ENCODE assay signal across 1 cellular context in the genomic region with DNA sequence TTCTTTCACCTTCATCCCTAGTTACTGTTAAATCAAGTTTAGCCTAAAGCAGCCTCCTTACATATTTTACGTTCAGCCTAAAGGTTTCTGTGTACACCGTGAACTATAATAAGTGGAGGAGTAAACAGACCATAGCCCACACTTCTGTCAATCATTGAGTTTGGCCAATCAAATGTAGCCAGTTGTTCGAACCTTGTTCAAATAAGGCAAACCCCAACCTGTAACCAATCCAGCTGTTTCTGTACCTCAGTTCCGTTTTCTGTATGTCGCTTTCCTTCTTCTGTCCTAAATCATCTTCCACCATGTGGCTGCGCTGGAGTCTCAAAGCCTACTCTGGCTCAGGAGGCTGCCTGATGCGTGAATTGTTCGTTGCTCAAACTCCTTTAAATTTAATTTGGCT.
TF ChIP-seq lines count a peak whose summit lies in the region.

No MANE protein-coding gene starts in this region.

TF ChIP-seq in A549, 52 proteins besides CTCF, POLR2A, EP300 and RAD21 (continued from another document):
- TF ChIP-seq, protein P1, sequence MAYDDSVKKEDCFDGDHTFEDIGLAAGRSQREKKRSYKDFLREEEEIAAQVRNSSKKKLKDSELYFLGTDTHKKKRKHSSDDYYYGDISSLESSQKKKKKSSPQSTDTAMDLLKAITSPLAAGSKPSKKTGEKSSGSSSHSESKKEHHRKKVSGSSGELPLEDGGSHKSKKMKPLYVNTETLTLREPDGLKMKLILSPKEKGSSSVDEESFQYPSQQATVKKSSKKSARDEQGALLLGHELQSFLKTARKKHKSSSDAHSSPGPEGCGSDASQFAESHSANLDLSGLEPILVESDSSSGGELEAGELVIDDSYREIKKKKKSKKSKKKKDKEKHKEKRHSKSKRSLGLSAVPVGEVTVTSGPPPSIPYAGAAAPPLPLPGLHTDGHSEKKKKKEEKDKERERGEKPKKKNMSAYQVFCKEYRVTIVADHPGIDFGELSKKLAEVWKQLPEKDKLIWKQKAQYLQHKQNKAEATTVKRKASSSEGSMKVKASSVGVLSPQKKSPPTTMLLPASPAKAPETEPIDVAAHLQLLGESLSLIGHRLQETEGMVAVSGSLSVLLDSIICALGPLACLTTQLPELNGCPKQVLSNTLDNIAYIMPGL (CRISPR knock-in tag; IDR thresholded peaks at IDR 0.05; ENCODE audit: borderline replicate concordance) = no peak
- no peak for TF ChIP-seq RNF2 (IDR thresholded peaks at IDR 0.05; ENCODE audit: borderline replicate concordance, low read depth)
- no peak for TF ChIP-seq HDAC2 (IDR thresholded peaks at IDR 0.05)
- TF ChIP-seq NFE2L2 (conservative IDR thresholded peaks at IDR 0.05; ENCODE audit: low read length) = no peak
- no peak for TF ChIP-seq HEYL (CRISPR knock-in tag; IDR thresholded peaks at IDR 0.05)
- TF ChIP-seq, protein P2, sequence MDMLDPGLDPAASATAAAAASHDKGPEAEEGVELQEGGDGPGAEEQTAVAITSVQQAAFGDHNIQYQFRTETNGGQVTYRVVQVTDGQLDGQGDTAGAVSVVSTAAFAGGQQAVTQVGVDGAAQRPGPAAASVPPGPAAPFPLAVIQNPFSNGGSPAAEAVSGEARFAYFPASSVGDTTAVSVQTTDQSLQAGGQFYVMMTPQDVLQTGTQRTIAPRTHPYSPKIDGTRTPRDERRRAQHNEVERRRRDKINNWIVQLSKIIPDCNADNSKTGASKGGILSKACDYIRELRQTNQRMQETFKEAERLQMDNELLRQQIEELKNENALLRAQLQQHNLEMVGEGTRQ (IDR thresholded peaks at IDR 0.05) = no peak
- TF ChIP-seq, protein P3, sequence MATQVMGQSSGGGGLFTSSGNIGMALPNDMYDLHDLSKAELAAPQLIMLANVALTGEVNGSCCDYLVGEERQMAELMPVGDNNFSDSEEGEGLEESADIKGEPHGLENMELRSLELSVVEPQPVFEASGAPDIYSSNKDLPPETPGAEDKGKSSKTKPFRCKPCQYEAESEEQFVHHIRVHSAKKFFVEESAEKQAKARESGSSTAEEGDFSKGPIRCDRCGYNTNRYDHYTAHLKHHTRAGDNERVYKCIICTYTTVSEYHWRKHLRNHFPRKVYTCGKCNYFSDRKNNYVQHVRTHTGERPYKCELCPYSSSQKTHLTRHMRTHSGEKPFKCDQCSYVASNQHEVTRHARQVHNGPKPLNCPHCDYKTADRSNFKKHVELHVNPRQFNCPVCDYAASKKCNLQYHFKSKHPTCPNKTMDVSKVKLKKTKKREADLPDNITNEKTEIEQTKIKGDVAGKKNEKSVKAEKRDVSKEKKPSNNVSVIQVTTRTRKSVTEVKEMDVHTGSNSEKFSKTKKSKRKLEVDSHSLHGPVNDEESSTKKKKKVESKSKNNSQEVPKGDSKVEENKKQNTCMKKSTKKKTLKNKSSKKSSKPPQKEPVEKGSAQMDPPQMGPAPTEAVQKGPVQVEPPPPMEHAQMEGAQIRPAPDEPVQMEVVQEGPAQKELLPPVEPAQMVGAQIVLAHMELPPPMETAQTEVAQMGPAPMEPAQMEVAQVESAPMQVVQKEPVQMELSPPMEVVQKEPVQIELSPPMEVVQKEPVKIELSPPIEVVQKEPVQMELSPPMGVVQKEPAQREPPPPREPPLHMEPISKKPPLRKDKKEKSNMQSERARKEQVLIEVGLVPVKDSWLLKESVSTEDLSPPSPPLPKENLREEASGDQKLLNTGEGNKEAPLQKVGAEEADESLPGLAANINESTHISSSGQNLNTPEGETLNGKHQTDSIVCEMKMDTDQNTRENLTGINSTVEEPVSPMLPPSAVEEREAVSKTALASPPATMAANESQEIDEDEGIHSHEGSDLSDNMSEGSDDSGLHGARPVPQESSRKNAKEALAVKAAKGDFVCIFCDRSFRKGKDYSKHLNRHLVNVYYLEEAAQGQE (IDR thresholded peaks at IDR 0.05) = no peak
- no peak for TF ChIP-seq RFX5 (IDR thresholded peaks at IDR 0.05)
- no peak for TF ChIP-seq BHLHE40 (IDR thresholded peaks at IDR 0.05; ENCODE audit: low read depth, low read length)
